Comparison of ENCODE assay signal across 11 cellular contexts in the genomic region with DNA sequence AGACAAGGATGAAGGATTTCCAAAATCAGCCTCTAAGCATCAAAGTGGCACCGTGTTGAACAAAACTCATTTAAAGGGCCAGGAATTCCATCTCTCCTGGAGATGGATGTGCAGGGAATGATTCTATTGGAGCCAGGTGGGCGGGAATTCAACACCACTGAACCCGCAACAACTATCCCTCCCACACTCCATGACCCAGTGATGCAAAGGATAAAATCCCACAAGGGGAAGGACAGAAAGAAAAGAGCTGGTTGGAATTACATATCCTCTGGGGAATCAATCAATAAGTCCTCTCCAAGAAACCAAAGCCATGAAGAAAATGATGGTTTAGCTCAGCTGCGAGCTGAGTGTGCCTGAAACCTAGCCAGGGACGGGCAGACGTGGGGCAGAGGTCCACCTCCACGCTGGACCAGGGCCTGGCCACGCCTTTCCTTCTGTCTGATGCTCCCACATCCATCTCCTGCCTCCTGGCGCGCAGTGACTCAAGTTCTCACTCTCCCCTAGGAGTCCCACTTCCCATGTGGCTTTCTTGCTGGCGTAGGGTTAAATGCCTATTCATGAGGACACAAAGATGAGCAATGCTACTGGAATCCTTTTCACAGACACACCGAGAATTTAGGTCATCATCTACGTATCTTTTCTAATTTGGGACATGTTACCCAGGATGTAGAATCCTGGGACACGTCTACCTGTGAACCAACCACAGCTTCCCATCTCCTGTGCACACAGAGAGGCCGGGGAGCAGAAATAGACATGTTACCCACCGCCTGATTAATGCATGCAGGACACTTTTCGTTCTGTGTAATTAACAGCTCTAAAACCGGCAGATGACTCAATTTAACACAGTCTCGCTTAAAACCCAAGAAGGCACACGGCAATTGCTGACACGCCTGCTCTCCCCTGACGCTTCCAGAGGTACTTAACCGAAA. TPM values are rescaled to one million over a fixed set of nuclear protein-coding genes. Genes with fewer than 3 reads are reported as not detected.
DNase-seq lines count a peak whose midpoint lies in the region; ATAC-seq and TF ChIP-seq lines count a peak whose summit lies in the region.
"Had no signal": no experiment of that assay in that cellular context is flagged by ENCODE, and none has a peak within 500 bp of the region (broad histone marks: within the 10 kb centered on the region; RNA-seq: fewer than 3 reads in every experiment).

No MANE protein-coding gene starts in this region.

- TF ChIP-seq CTCF in RWPE1 (conservative IDR thresholded peaks at IDR 0.05; ENCODE audit: low read depth): no peak
- no peak for TF ChIP-seq CTCF in fibroblast of lung (conservative IDR thresholded peaks at IDR 0.05 in 1 of 2, IDR thresholded peaks at IDR 0.05 in 1 of 2; ENCODE audit: low read depth in 1 of 2, low read length in 2 of 2)
- TF ChIP-seq CTCF in thyroid gland (IDR thresholded peaks at IDR 0.05): no peak

- WGBS in thyroid gland, 2 donors: 81 to 86% methylated on average over 23 of the region's 23 CpGs

- intact Hi-C loops in thyroid gland (cut with DNase I): no loop called here

- ATAC-seq in GM18870 (IDR thresholded peaks at IDR 0.05; ENCODE audit: unreplicated experiment): no peak

- H3K9ac ChIP-seq in fibroblast of lung (ENCODE audit: insufficient read depth, low read length): no peak overlapping the region

- H3K27me3 Mint-ChIP-seq in T-helper 2 cell treated with Interferon-gamma antibody and Interleukin-4, amounts not matched to agents 5 μg/mL and 100 μg/mL, for 36 hours (ENCODE audit: low read depth): no peaks in the 10 kb centered on the region
- H3K27me3 Mint-ChIP-seq: activated naive CD8-positive, alpha-beta T cell had no signal

- H3K79me2 ChIP-seq in fibroblast of lung (ENCODE audit: control insufficient read depth, insufficient read depth, low read length): no peaks in the 10 kb centered on the region

- H3K36me3 Mint-ChIP-seq in T-helper 2 cell treated with Interferon-gamma antibody and Interleukin-4, amounts not matched to agents 5 μg/mL and 100 μg/mL, for 36 hours (ENCODE audit: low read depth): no peaks in the 10 kb centered on the region

- peak overlapping the region; percentile 32; the same call in 1 of the 2 replicates for H3K27ac ChIP-seq in RWPE1
- H3K27ac ChIP-seq in fibroblast of lung (ENCODE audit: insufficient read depth, low read length): peak overlapping the region; percentile 34
- no peak overlapping the region for H3K27ac ChIP-seq in thyroid gland
- H3K27ac ChIP-seq: ovary had no signal

- H3K27ac Mint-ChIP-seq in T-helper 2 cell treated with Interferon-gamma antibody and Interleukin-4, amounts not matched to agents 5 μg/mL and 100 μg/mL, for 36 hours: no peak overlapping the region
- H3K27ac Mint-ChIP-seq: activated naive CD8-positive, alpha-beta T cell had no signal

- no peak overlapping the region for H3K4me3 ChIP-seq in fibroblast of lung (replicated peaks in 1 of 4; ENCODE audit: control extremely low read depth in 1 of 4, insufficient read depth in 1 of 4, low read depth in 3 of 4, low read length in 4 of 4)
- no peak overlapping the region for H3K4me3 ChIP-seq in thyroid gland (replicated peaks in 1 of 3)
- H3K4me3 ChIP-seq: ovary had no signal

- H3K4me2 ChIP-seq in fibroblast of lung (ENCODE audit: extremely low read depth, insufficient read depth, low read length): no peak overlapping the region

- CTCF ChIA-PET in RWPE1 (lab: Yijun Ruan, JAX): no interaction called here

- no peak overlapping the region for H3K4me3 Mint-ChIP-seq in T-helper 2 cell treated with Interferon-gamma antibody and Interleukin-4, amounts not matched to agents 5 μg/mL and 100 μg/mL, for 36 hours
- H3K4me3 Mint-ChIP-seq: activated naive CD8-positive, alpha-beta T cell had no signal

- no peaks in the 10 kb centered on the region for H3K9me3 ChIP-seq in fibroblast of lung (ENCODE audit: control insufficient read depth, insufficient read depth, low read depth, low read length)
- no peaks in the 10 kb centered on the region for H3K9me3 ChIP-seq in thyroid gland
- H3K9me3 ChIP-seq: ovary had no signal

- H3K27me3 ChIP-seq in fibroblast of lung (ENCODE audit: control insufficient read depth, insufficient read depth, low read length): no peaks in the 10 kb centered on the region
- no peaks in the 10 kb centered on the region for H3K27me3 ChIP-seq in thyroid gland
- H3K27me3 ChIP-seq: ovary had no signal

- H4K20me1 ChIP-seq in fibroblast of lung (ENCODE audit: control insufficient read depth, extremely low read depth, insufficient read depth, low read length): no peaks in the 10 kb centered on the region

- H3K4me1 ChIP-seq in fibroblast of lung (ENCODE audit: control insufficient read depth, extremely low read depth, insufficient read depth, low read length) (no peaks in the 10 kb centered on the region), thyroid gland (no peaks in the 10 kb centered on the region)

- DNase-seq in GM04504 (ENCODE audit: low read depth) (peak; percentile 96), RWPE1 (ENCODE audit: low spot score) (peak; percentile 83), fibroblast of lung (ENCODE audit: low read depth in 2 of 2) (peak; percentile 78 to 99), pulmonary artery endothelial cell (ENCODE audit: low read depth, low spot score) (peak; percentile 39), thyroid gland (no peak), T-helper 2 cell (no peak)
- DNase-seq in T-helper 2 cell treated with Interferon-gamma antibody and Interleukin-4, amounts not matched to agents 5 μg/mL and 100 μg/mL, for 36 hours (ENCODE audit: low spot score): no peak
- DNase-seq: stimulated activated CD8-positive, alpha-beta memory T cell treated with anti-CD3 and anti-CD28 coated beads, Interleukin-4, amount 100 ng/mL, for 48 hours had no signal

- H3K36me3 ChIP-seq in fibroblast of lung (ENCODE audit: control insufficient read depth, insufficient read depth, low read length): no peaks in the 10 kb centered on the region
- H3K36me3 ChIP-seq in thyroid gland: peaks cover 0 to 8% of the 10 kb centered on the region in 2 donors
- H3K36me3 ChIP-seq: ovary had no signal

- H3K4me1 Mint-ChIP-seq in T-helper 2 cell treated with Interferon-gamma antibody and Interleukin-4, amounts not matched to agents 5 μg/mL and 100 μg/mL, for 36 hours (ENCODE audit: low read depth): peaks cover 4% of the 10 kb centered on the region

- no peak for TF ChIP-seq POLR2A in thyroid gland (IDR thresholded peaks at IDR 0.05)

- no peak overlapping the region for H2AFZ ChIP-seq in fibroblast of lung (ENCODE audit: low read length)

- H3K9me3 Mint-ChIP-seq in T-helper 2 cell treated with Interferon-gamma antibody and Interleukin-4, amounts not matched to agents 5 μg/mL and 100 μg/mL, for 36 hours: no peaks in the 10 kb centered on the region

- POLR2A ChIA-PET in RWPE1 (lab: Yijun Ruan, JAX; ENCODE audit: low non-redundant PET): no interaction called here

RNA-seq across cellular contexts. Expression of a gene that starts 48.6 kb away (rescaled TPM):
- total RNA-seq in fibroblast of lung (59.8 and 65.2 TPM in 2 replicates), pulmonary artery endothelial cell (56.1 and 63.5 TPM in 2 replicates), thyroid gland (100 to 1,000 TPM in 2 of 4 donors, 10 to 100 TPM in 2; 76.8 to 121 (median 102) TPM)
- 81.9 and 109 TPM in 2 replicates for polyA plus RNA-seq in fibroblast of lung
- polyA plus RNA-seq in fibroblast of lung (2012): 63.9 and 84.9 TPM in 2 replicates
- 75.0 and 87.9 TPM in 2 replicates for polyA minus RNA-seq in fibroblast of lung (ENCODE audit: low replicate concordance)

Comparison
In these comparisons a context has a peak if more than half of its experiments do, and no peak if none do; other contexts are left out.
1. DNase-seq: peak in GM04504 (single experiment), RWPE1 (single experiment), fibroblast of lung (2 of 2) and pulmonary artery endothelial cell (single experiment); none in thyroid gland (0 of 2), T-helper 2 cell (0 of 5) and T-helper 2 cell treated with Interferon-gamma antibody and Interleukin-4, amounts not matched to agents 5 μg/mL and 100 μg/mL, for 36 hours (single experiment).
2. H3K27ac ChIP-seq: peak in RWPE1 (single experiment) and fibroblast of lung (single experiment); none in thyroid gland (0 of 3).